11 cellular contexts compared by ENCODE assay signal in genomic region chr7:42886129-42886528, GRCh38. TPM values are rescaled to one million over a fixed set of nuclear protein-coding genes. Genes with fewer than 3 reads are reported as not detected.
DNase-seq lines count a peak whose midpoint lies in the region; ATAC-seq and TF ChIP-seq lines count a peak whose summit lies in the region.
"Had no signal": no experiment of that assay in that cellular context is flagged by ENCODE, and none has a peak within 500 bp of the region (broad histone marks: within the 10 kb centered on the region; RNA-seq: fewer than 3 reads in every experiment).

No MANE protein-coding gene starts in this region.

- CTCF ChIA-PET in Calu3 (lab: Charles Lee) = interaction anchor here (1.0 to 1.3 kb wide), 2 partner anchors 943 to 945 kb away, joined by 4 to 6 read pairs; no protein-coding TSS in a partner anchor

- H3K27me3 ChIP-seq in HL-60 (ENCODE audit: insufficient read depth, poor library complexity, severe bottlenecking) (no peaks in the 10 kb centered on the region), adipocyte (replicated peaks; ENCODE audit: control insufficient read depth, insufficient read depth, low read length) (no peaks in the 10 kb centered on the region), right lobe of liver (no peaks in the 10 kb centered on the region)
- H3K27me3 ChIP-seq: upper lobe of left lung had no signal

- no peaks in the 10 kb centered on the region for H3K27me3 Mint-ChIP-seq in Calu3 (ENCODE audit: unreplicated experiment)

- BruUV-seq in Calu3 (replicated peaks; lab: Mats Ljungman, UMichigan) = no TSS peak

- H3K4me1 Mint-ChIP-seq in Calu3 (ENCODE audit: low read depth, unreplicated experiment) = peaks cover 27% of the 10 kb centered on the region

- no peaks in the 10 kb centered on the region for H3K9me3 ChIP-seq in adipocyte (ENCODE audit: control insufficient read depth, low read length)
- H3K9me3 ChIP-seq in right lobe of liver = no peaks in the 10 kb centered on the region
- H3K9me3 ChIP-seq: upper lobe of left lung had no signal

- H3K27ac Mint-ChIP-seq in Calu3 (ENCODE audit: unreplicated experiment) = no peak overlapping the region
- H3K27ac Mint-ChIP-seq: activated CD4-positive, alpha-beta T cell treated with anti-CD3 and anti-CD28 coated beads, Interleukin-2, amount 10 ng/mL, durations not matched to agents 24 days and 14 days had no signal

- H3K9ac ChIP-seq in adipocyte (ENCODE audit: low read length) = no peak overlapping the region

- intact Hi-C loops in right lobe of liver (cut with DNase I) = no loop called here
- intact Hi-C loops in Calu3 (cut with micrococcal nuclease; ENCODE audit: unreplicated experiment) = no loop called here

- H3K9me3 Mint-ChIP-seq in Calu3 (ENCODE audit: low read depth, unreplicated experiment) = no peaks in the 10 kb centered on the region
- H3K9me3 Mint-ChIP-seq: activated CD4-positive, alpha-beta T cell treated with anti-CD3 and anti-CD28 coated beads, Interleukin-2, amount 10 ng/mL, durations not matched to agents 24 days and 14 days had no signal

- TF ChIP-seq CTCF in HL-60 (IDR thresholded peaks at IDR 0.05; ENCODE audit: insufficient read depth, low read length) = peak; percentile 8
- TF ChIP-seq CTCF in right lobe of liver (IDR thresholded peaks at IDR 0.05) = peak; percentile 18 to 41 (median 38)
- TF ChIP-seq CTCF in Calu3 (IDR thresholded peaks at IDR 0.05; ENCODE audit: unreplicated experiment) = no peak

- H3K4me1 ChIP-seq in adipocyte (ENCODE audit: control insufficient read depth, insufficient read depth, low read length) (peaks cover 24% of the 10 kb centered on the region), right lobe of liver (peaks cover 0 to 14% (median 0%) of the 10 kb centered on the region in 4 donors)

- H3K36me3 Mint-ChIP-seq in Calu3 (ENCODE audit: insufficient read depth, unreplicated experiment) = peaks cover 19% of the 10 kb centered on the region

- H3K4me3 Mint-ChIP-seq in Calu3 (ENCODE audit: low read depth, unreplicated experiment) = no peak overlapping the region
- H3K4me3 Mint-ChIP-seq: activated CD4-positive, alpha-beta T cell treated with anti-CD3 and anti-CD28 coated beads, Interleukin-2, amount 10 ng/mL, durations not matched to agents 24 days and 14 days had no signal

- no peaks in the 10 kb centered on the region for H3K36me3 ChIP-seq in adipocyte (ENCODE audit: control insufficient read depth, insufficient read depth, low read length, severe bottlenecking)
- no peaks in the 10 kb centered on the region for H3K36me3 ChIP-seq in right lobe of liver
- H3K36me3 ChIP-seq: upper lobe of left lung had no signal

- no peak for TF ChIP-seq POLR2A in right lobe of liver (IDR thresholded peaks at IDR 0.05)

- no peak overlapping the region for H3K4me3 ChIP-seq in HL-60 (replicated peaks; ENCODE audit: insufficient read depth, low read length)
- no peak overlapping the region for H3K4me3 ChIP-seq in adipocyte (ENCODE audit: low read length)
- H3K4me3 ChIP-seq in right lobe of liver = no peak overlapping the region
- H3K4me3 ChIP-seq: upper lobe of left lung had no signal

- DNase-seq in CD1c-positive myeloid dendritic cell (ENCODE audit: extremely low spot score) (peak; percentile 30), HL-60 (ENCODE audit: low read depth in 1 of 2, low spot score in 1 of 2) (no peak), adipocyte (ENCODE audit: low read depth) (peak; percentile 38), right lobe of liver (no peak), Calu3 (no peak), KG1 (lab: John Stamatoyannopoulos, UW) (no peak)
- DNase-seq in stimulated activated CD4-positive, alpha-beta T cell treated with anti-CD3 and anti-CD28 coated beads, Interleukin-1b, Interleukin-23, amount 100 ng/mL, for 48 hours = no peak
- DNase-seq: activated CD4-positive, alpha-beta T cell treated with anti-CD3 and anti-CD28 coated beads, Interleukin-2, amount 10 ng/mL, durations not matched to agents 24 days and 14 days; NCI-H345; upper lobe of left lung had no signal

- WGBS in right lobe of liver (ENCODE audit: insufficient coverage, low coverage, low lambda C conversion rate, missing lambda C conversion rate) = 77% methylated on average over 2 of the region's 2 CpGs

- ATAC-seq in right lobe of liver (no peak), HG03108 (IDR thresholded peaks at IDR 0.05; ENCODE audit: unreplicated experiment) (no peak)

- H3K27ac ChIP-seq in HL-60 (replicated peaks) (no peak overlapping the region), right lobe of liver (no peak overlapping the region)

RNA-seq across cellular contexts. Expression of gene C7orf25, which starts 25.7 kb away (rescaled TPM):
- total RNA-seq in right lobe of liver (1 to 10 TPM; 2.4 to 6.7 (median 3.7) TPM), Calu3 (2022) (10.1 and 10.4 TPM in 2 replicates)

RNA-seq across cellular contexts. Expression of gene PSMA2, which starts 45.8 kb away (rescaled TPM):
- total RNA-seq in right lobe of liver (10 to 100 TPM; 40.9 to 79.5 (median 67.5) TPM), Calu3 (2022) (191 and 208 TPM in 2 replicates)

RNA-seq across cellular contexts. Expression of gene MRPL32, which starts 46.0 kb away (rescaled TPM):
- total RNA-seq in right lobe of liver (10 to 100 TPM; 29.9 to 52.2 (median 43.9) TPM), Calu3 (2022) (86.4 and 87.8 TPM in 2 replicates)

Comparison
In these comparisons a context has a peak if more than half of its experiments do, and no peak if none do; other contexts are left out.
1. DNase-seq: peak in CD1c-positive myeloid dendritic cell (single experiment) and adipocyte (single experiment); none in HL-60 (0 of 2), right lobe of liver (0 of 3), stimulated activated CD4-positive, alpha-beta T cell treated with anti-CD3 and anti-CD28 coated beads, Interleukin-1b, Interleukin-23, amount 100 ng/mL, for 48 hours (single experiment), Calu3 (single experiment) and KG1 (single experiment).